Comparison of ENCODE assay signal across 1 cellular context in genomic region chr2:216202602-216203250, GRCh38.
TF ChIP-seq lines count a peak whose summit lies in the region.

No MANE protein-coding gene starts in this region.

TF ChIP-seq in SK-N-SH, 30 proteins besides CTCF, POLR2A, EP300 and RAD21 (continued from another document):
- TF ChIP-seq, protein P1, sequence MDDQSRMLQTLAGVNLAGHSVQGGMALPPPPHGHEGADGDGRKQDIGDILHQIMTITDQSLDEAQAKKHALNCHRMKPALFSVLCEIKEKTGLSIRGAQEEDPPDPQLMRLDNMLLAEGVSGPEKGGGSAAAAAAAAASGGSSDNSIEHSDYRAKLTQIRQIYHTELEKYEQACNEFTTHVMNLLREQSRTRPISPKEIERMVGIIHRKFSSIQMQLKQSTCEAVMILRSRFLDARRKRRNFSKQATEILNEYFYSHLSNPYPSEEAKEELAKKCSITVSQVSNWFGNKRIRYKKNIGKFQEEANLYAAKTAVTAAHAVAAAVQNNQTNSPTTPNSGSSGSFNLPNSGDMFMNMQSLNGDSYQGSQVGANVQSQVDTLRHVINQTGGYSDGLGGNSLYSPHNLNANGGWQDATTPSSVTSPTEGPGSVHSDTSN (IDR thresholded peaks at IDR 0.05): no peak
- TF ChIP-seq EZH2phosphoT487 (IDR thresholded peaks at IDR 0.05; ENCODE audit: borderline replicate concordance, low read depth) (no peak), NRF1 (IDR thresholded peaks at IDR 0.05; ENCODE audit: low read depth, low read length) (no peak)
